8 cellular contexts compared by ENCODE assay signal in genomic region chr11:46918778-46919513, GRCh38. TPM values are rescaled to one million over a fixed set of nuclear protein-coding genes. Genes with fewer than 3 reads are reported as not detected.
DNase-seq lines count a peak whose midpoint lies in the region; ATAC-seq and TF ChIP-seq lines count a peak whose summit lies in the region.

No MANE protein-coding gene starts in this region.

- no peaks in the 10 kb centered on the region for H3K36me3 ChIP-seq in BLaER1
- H3K36me3 ChIP-seq in neural progenitor cell: no peaks in the 10 kb centered on the region

- H4K20me1 ChIP-seq in BLaER1: peaks cover 32% of the 10 kb centered on the region
- peaks cover 23% of the 10 kb centered on the region for H4K20me1 ChIP-seq in neural progenitor cell (ENCODE audit: low read depth)

- TF ChIP-seq CTCF in neural progenitor cell (IDR thresholded peaks at IDR 0.05): no peak
- TF ChIP-seq CTCF in foreskin keratinocyte (conservative IDR thresholded peaks at IDR 0.05): no peak

- H3K36me3 Mint-ChIP-seq in neural progenitor cell: peaks cover 8% of the 10 kb centered on the region

- peaks cover 31% of the 10 kb centered on the region for H3K79me2 ChIP-seq in neural progenitor cell (ENCODE audit: low read depth)

- H3K4me3 ChIP-seq in BLaER1 (peak overlapping the region; percentile 70), neural progenitor cell (peak overlapping the region; percentile 68)
- peak overlapping the region; percentile 47 for H3K4me3 ChIP-seq in Jurkat, Clone E6-1 (ENCODE audit: low read length)

- H3K4me1 ChIP-seq in BLaER1: peaks cover 26% of the 10 kb centered on the region
- peaks cover 18% of the 10 kb centered on the region for H3K4me1 ChIP-seq in neural progenitor cell
- H3K4me1 ChIP-seq in foreskin keratinocyte: peaks cover 17% of the 10 kb centered on the region

- H3K4me2 ChIP-seq in BLaER1 (peak overlapping the region; percentile 96), neural progenitor cell (peak overlapping the region; percentile 88)

- no peaks in the 10 kb centered on the region for H3K9me3 Mint-ChIP-seq in neural progenitor cell

- H3K27me3 ChIP-seq in BLaER1 (peaks cover 62% of the 10 kb centered on the region), neural progenitor cell (peaks cover 16% of the 10 kb centered on the region), foreskin keratinocyte (no peaks in the 10 kb centered on the region)

- H3K4me1 Mint-ChIP-seq in neural progenitor cell: peaks cover 64% of the 10 kb centered on the region

- H2AFZ ChIP-seq in neural progenitor cell (replicated peaks): no peak overlapping the region

- peaks cover 7% of the 10 kb centered on the region for H3K27me3 Mint-ChIP-seq in neural progenitor cell (ENCODE audit: insufficient read depth, low read depth)

- H3K9me3 ChIP-seq in BLaER1 (no peaks in the 10 kb centered on the region), neural progenitor cell (ENCODE audit: low read depth) (no peaks in the 10 kb centered on the region)

- ATAC-seq in foreskin keratinocyte (no peak), GM21515 (IDR thresholded peaks at IDR 0.05; ENCODE audit: unreplicated experiment) (no peak), HG02610 (IDR thresholded peaks at IDR 0.05; ENCODE audit: unreplicated experiment) (no peak)

- H3K9ac ChIP-seq in BLaER1 (no peak overlapping the region), neural progenitor cell (no peak overlapping the region)

- peak overlapping the region; percentile 97 for H3K4me3 Mint-ChIP-seq in neural progenitor cell

- peak overlapping the region; percentile 67 for H3K27ac Mint-ChIP-seq in neural progenitor cell

- no peak overlapping the region for H3K27ac ChIP-seq in BLaER1
- peak overlapping the region; percentile 63 for H3K27ac ChIP-seq in cingulate gyrus (ENCODE audit: low read depth, low read length)
- no peak overlapping the region for H3K27ac ChIP-seq in neural progenitor cell
- no peak overlapping the region for H3K27ac ChIP-seq in foreskin keratinocyte

- H3F3A ChIP-seq in neural progenitor cell (ENCODE audit: low read depth): peaks cover 34% of the 10 kb centered on the region

- DNase-seq in Jurkat, Clone E6-1 (ENCODE audit: low read depth, low spot score): no peak
- DNase-seq in neural progenitor cell (ENCODE audit: low spot score) (peak; percentile 65), foreskin keratinocyte (no peak), activated gamma-delta T cell treated with Interleukin-2 at 50 U/mL for 16 hours (no peak)

RNA-seq across cellular contexts. Expression of gene LRP4, which starts 0.6 kb away (rescaled TPM):
- polyA plus RNA-seq in Jurkat, Clone E6-1 (2012; ENCODE audit: insufficient read depth, insufficient read length): 2.5 TPM
- total RNA-seq in neural progenitor cell (ENCODE audit: low replicate concordance): 9.2 and 12.0 TPM in 2 replicates
- 9.0 and 9.5 TPM in 2 replicates for total RNA-seq in foreskin keratinocyte
- 4.2 and 5.0 TPM in 2 replicates for polyA plus RNA-seq in foreskin keratinocyte

RNA-seq across cellular contexts. Expression of gene CSTPP1, which starts 17.6 kb away (rescaled TPM):
- 29.3 TPM for polyA plus RNA-seq in Jurkat, Clone E6-1 (2012; ENCODE audit: insufficient read depth, insufficient read length)
- 32.7 and 51.7 TPM in 2 replicates for total RNA-seq in neural progenitor cell (ENCODE audit: low replicate concordance)
- 25.0 and 30.3 TPM in 2 replicates for total RNA-seq in foreskin keratinocyte
- polyA plus RNA-seq in foreskin keratinocyte: 29.5 and 32.5 TPM in 2 replicates
